9 cellular contexts compared by ENCODE assay signal in the genomic region with DNA sequence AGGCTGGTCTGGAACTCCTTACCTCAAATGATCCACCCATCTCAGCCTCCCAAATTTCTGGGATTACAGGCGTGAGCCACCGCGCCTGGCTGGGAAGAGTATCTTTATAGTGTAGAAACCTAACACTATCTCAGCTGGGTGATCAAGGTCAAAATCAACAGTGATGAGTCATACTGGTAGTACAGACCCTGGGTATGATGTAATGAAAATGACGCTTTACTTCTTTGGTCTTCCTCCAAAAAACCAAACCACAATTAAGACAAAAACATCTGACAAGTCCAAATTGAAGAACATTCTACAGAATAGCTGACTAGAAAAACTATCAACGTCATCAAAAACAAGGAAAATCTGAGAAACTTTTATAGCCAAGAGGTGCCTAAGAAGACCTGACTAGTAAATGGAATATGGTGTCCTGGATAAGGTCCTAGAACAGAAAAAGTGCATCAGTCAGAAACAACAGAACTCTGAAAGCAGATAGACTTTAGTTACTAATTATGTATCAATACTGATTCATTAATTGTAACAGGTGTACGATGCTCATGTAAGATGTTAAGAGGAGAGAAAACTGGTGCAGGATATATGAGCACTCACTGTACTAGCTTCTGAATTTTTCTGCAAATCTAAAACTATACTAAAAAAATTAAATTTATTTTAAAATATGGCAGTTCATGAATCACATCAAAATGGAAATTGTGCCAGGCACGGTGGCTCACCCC. TPM values are rescaled to one million over a fixed set of nuclear protein-coding genes. Genes with fewer than 3 reads are reported as not detected.
A peak's percentile ranks its signal among the peaks of the same experiment; 100 is the strongest.
DNase-seq lines count a peak whose midpoint lies in the region; ATAC-seq lines count a peak whose summit lies in the region.
"Had no signal": no experiment of that assay in that cellular context is flagged by ENCODE, and none has a peak within 500 bp of the region (broad histone marks: within the 10 kb centered on the region; RNA-seq: fewer than 3 reads in every experiment).

No MANE protein-coding gene starts in this region.

- H3K27ac Mint-ChIP-seq in activated naive CD8-positive, alpha-beta T cell: peak overlapping the region; percentile 75

- no peaks in the 10 kb centered on the region for H3K27me3 Mint-ChIP-seq in activated naive CD8-positive, alpha-beta T cell

- ATAC-seq in HG03565 (IDR thresholded peaks at IDR 0.05; ENCODE audit: unreplicated experiment): peak; percentile 78
- ATAC-seq in sciatic nerve: peak; percentile 26

- peaks cover 41% of the 10 kb centered on the region for H3K4me1 Mint-ChIP-seq in activated naive CD8-positive, alpha-beta T cell (ENCODE audit: low read depth)

- peak overlapping the region; percentile 27 for H3K4me3 Mint-ChIP-seq in activated naive CD8-positive, alpha-beta T cell

- H3K36me3 Mint-ChIP-seq in activated naive CD8-positive, alpha-beta T cell: peaks cover 2% of the 10 kb centered on the region

- intact Hi-C loops in sciatic nerve (cut with DNase I): no loop called here

- peak; percentile 64 for DNase-seq in SKM-1 treated with dmso at 0.1 percent for 144 hours (lab: John Stamatoyannopoulos, UW; ENCODE audit: unreplicated experiment)
- no peak for DNase-seq in SKM-1 (lab: John Stamatoyannopoulos, UW; ENCODE audit: unreplicated experiment)
- DNase-seq in sciatic nerve (ENCODE audit: low spot score): no peak
- DNase-seq in islet precursor cell: no peak
- no peak for DNase-seq in HT-29 (ENCODE audit: low spot score)
- DNase-seq in NCI-H2196 treated with DMSO at 0.1 percent for 48 hours (lab: John Stamatoyannopoulos, UW; ENCODE audit: unreplicated experiment): no peak
- DNase-seq: heart right ventricle had no signal

- H3K9me3 Mint-ChIP-seq in activated naive CD8-positive, alpha-beta T cell (ENCODE audit: low read depth): no peaks in the 10 kb centered on the region

RNA-seq across cellular contexts. Expression of gene PDCL3, which starts 25.4 kb away (rescaled TPM):
- total RNA-seq in sciatic nerve: 17.0 TPM
- total RNA-seq in HT-29 (2014; rRNA removed; shearing (Covaris generic)): 8.2 and 11.7 TPM in 2 replicates
